Comparison of ENCODE assay signal across 1 cellular context in genomic region chr5:141915881-141916336, GRCh38.
TF ChIP-seq lines count a peak whose summit lies in the region.

No MANE protein-coding gene starts in this region.

TF ChIP-seq in GM23338, 12 proteins besides CTCF, POLR2A, EP300 and RAD21:
- TF ChIP-seq ZNF462 (CRISPR knock-in tag; IDR thresholded peaks at IDR 0.05), result no peak
- no peak for TF ChIP-seq POLR2AphosphoS5 (IDR thresholded peaks at IDR 0.05; ENCODE audit: low read depth)
- no peak for TF ChIP-seq ZNF331 (CRISPR knock-in tag; IDR thresholded peaks at IDR 0.05; ENCODE audit: low read depth)
- TF ChIP-seq ZNF114 (CRISPR knock-in tag; IDR thresholded peaks at IDR 0.05), result no peak
- TF ChIP-seq JUNB (IDR thresholded peaks at IDR 0.05; ENCODE audit: unreplicated experiment), result no peak
- TF ChIP-seq CREB1 (CRISPR knock-in tag; IDR thresholded peaks at IDR 0.05; ENCODE audit: low read depth), result no peak
- TF ChIP-seq STAT1 (IDR thresholded peaks at IDR 0.05; ENCODE audit: unreplicated experiment), result no peak
TF ChIP-seq in GM23338: peak in this region for 0.
